ENCODE assay signal across 1 cellular context in the genomic region with DNA sequence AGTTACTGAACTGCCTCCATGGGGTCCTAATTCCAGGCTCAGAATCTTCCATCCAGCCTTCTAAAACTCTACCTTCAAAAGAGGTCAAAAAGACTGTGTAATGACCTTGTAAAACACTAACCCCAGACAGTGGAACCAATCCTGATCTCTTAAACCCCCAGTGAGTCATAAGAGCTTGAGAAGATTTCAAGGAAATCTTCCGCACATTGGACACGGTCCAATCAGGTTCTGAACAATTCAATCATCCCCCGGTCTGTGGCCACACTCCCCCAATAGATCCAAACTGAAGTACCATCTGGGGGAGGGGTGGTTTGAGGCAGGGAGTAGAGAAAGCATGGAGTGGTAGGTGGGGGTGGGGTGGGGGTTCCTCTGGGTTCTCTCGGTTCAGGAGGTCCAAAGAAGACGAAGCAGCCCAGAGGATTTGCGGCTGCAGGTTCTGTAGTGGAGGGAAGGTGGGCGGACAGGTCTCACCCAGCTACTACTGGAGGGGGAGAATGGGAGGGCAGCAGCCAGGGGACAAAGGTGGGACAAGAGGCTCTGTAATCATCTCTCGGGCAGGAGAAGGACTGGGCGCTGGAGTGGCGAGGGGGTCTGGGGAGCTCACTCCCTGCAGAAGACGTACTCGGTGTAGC.
TF ChIP-seq lines count a peak whose summit lies in the region.

No MANE protein-coding gene starts in this region.

TF ChIP-seq in SK-N-SH treated with all-trans-retinoic acid at 6 μM for 48 hours, 23 proteins besides CTCF, POLR2A, EP300 and RAD21 (continued from another document):
- TF ChIP-seq, protein P1, sequence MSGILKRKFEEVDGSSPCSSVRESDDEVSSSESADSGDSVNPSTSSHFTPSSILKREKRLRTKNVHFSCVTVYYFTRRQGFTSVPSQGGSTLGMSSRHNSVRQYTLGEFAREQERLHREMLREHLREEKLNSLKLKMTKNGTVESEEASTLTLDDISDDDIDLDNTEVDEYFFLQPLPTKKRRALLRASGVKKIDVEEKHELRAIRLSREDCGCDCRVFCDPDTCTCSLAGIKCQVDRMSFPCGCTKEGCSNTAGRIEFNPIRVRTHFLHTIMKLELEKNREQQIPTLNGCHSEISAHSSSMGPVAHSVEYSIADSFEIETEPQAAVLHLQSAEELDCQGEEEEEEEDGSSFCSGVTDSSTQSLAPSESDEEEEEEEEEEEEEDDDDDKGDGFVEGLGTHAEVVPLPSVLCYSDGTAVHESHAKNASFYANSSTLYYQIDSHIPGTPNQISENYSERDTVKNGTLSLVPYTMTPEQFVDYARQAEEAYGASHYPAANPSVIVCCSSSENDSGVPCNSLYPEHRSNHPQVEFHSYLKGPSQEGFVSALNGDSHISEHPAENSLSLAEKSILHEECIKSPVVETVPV (CRISPR knock-in tag; IDR thresholded peaks at IDR 0.05): no peak
- TF ChIP-seq ZNF8 (CRISPR knock-in tag; IDR thresholded peaks at IDR 0.05): no peak
- TF ChIP-seq CSDC2 (CRISPR knock-in tag; IDR thresholded peaks at IDR 0.05): no peak
- no peak for TF ChIP-seq ESRRG (CRISPR knock-in tag; IDR thresholded peaks at IDR 0.05)
- TF ChIP-seq, protein P2, sequence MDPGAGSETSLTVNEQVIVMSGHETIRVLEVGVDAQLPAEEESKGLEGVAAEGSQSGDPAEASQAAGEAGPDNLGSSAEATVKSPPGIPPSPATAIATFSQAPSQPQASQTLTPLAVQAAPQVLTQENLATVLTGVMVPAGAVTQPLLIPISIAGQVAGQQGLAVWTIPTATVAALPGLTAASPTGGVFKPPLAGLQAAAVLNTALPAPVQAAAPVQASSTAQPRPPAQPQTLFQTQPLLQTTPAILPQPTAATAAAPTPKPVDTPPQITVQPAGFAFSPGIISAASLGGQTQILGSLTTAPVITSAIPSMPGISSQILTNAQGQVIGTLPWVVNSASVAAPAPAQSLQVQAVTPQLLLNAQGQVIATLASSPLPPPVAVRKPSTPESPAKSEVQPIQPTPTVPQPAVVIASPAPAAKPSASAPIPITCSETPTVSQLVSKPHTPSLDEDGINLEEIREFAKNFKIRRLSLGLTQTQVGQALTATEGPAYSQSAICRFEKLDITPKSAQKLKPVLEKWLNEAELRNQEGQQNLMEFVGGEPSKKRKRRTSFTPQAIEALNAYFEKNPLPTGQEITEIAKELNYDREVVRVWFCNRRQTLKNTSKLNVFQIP (CRISPR knock-in tag; IDR thresholded peaks at IDR 0.05; ENCODE audit: borderline replicate concordance, low read depth): no peak
- no peak for TF ChIP-seq ARNTL (CRISPR knock-in tag; IDR thresholded peaks at IDR 0.05; ENCODE audit: borderline replicate concordance, low read depth)
